ENCODE assay signal across 1 cellular context in the genomic region with DNA sequence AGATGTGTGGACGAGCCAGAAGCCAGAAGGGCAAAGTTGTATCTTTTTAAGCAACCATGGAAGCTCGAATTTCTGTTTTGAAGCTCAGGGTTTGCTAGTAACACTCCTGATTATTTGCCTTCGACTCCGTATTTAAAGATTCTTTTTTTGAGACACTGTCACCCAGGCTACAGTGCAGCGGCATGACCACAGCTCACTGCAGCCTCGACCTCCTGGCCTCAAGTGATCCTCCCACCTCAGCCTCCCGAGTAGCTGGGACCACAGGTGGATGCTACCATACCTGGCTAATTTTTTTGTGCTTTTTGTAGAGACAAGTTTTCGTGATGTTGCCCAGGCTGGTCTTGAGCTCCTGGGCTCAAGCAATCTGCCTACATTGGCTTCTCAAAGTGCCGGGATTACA.
TF ChIP-seq lines count a peak whose summit lies in the region.

No MANE protein-coding gene starts in this region.

TF ChIP-seq in GM23338, 12 proteins besides CTCF, POLR2A, EP300 and RAD21 (continued from another document):
- TF ChIP-seq, protein P1, sequence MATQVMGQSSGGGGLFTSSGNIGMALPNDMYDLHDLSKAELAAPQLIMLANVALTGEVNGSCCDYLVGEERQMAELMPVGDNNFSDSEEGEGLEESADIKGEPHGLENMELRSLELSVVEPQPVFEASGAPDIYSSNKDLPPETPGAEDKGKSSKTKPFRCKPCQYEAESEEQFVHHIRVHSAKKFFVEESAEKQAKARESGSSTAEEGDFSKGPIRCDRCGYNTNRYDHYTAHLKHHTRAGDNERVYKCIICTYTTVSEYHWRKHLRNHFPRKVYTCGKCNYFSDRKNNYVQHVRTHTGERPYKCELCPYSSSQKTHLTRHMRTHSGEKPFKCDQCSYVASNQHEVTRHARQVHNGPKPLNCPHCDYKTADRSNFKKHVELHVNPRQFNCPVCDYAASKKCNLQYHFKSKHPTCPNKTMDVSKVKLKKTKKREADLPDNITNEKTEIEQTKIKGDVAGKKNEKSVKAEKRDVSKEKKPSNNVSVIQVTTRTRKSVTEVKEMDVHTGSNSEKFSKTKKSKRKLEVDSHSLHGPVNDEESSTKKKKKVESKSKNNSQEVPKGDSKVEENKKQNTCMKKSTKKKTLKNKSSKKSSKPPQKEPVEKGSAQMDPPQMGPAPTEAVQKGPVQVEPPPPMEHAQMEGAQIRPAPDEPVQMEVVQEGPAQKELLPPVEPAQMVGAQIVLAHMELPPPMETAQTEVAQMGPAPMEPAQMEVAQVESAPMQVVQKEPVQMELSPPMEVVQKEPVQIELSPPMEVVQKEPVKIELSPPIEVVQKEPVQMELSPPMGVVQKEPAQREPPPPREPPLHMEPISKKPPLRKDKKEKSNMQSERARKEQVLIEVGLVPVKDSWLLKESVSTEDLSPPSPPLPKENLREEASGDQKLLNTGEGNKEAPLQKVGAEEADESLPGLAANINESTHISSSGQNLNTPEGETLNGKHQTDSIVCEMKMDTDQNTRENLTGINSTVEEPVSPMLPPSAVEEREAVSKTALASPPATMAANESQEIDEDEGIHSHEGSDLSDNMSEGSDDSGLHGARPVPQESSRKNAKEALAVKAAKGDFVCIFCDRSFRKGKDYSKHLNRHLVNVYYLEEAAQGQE (IDR thresholded peaks at IDR 0.05; ENCODE audit: unreplicated experiment), result no peak
- TF ChIP-seq STAT1 (IDR thresholded peaks at IDR 0.05; ENCODE audit: unreplicated experiment) (no peak), EZH2phosphoT487 (IDR thresholded peaks at IDR 0.05; ENCODE audit: unreplicated experiment) (no peak), CREB1 (CRISPR knock-in tag; IDR thresholded peaks at IDR 0.05; ENCODE audit: low read depth) (no peak), POLR2AphosphoS5 (IDR thresholded peaks at IDR 0.05; ENCODE audit: low read depth) (no peak), EZH2 (IDR thresholded peaks at IDR 0.05; ENCODE audit: low read depth, unreplicated experiment) (no peak), ZNF331 (CRISPR knock-in tag; IDR thresholded peaks at IDR 0.05; ENCODE audit: low read depth) (no peak), NANOG (IDR thresholded peaks at IDR 0.05; ENCODE audit: borderline replicate concordance) (no peak)
- TF ChIP-seq, protein P2, sequence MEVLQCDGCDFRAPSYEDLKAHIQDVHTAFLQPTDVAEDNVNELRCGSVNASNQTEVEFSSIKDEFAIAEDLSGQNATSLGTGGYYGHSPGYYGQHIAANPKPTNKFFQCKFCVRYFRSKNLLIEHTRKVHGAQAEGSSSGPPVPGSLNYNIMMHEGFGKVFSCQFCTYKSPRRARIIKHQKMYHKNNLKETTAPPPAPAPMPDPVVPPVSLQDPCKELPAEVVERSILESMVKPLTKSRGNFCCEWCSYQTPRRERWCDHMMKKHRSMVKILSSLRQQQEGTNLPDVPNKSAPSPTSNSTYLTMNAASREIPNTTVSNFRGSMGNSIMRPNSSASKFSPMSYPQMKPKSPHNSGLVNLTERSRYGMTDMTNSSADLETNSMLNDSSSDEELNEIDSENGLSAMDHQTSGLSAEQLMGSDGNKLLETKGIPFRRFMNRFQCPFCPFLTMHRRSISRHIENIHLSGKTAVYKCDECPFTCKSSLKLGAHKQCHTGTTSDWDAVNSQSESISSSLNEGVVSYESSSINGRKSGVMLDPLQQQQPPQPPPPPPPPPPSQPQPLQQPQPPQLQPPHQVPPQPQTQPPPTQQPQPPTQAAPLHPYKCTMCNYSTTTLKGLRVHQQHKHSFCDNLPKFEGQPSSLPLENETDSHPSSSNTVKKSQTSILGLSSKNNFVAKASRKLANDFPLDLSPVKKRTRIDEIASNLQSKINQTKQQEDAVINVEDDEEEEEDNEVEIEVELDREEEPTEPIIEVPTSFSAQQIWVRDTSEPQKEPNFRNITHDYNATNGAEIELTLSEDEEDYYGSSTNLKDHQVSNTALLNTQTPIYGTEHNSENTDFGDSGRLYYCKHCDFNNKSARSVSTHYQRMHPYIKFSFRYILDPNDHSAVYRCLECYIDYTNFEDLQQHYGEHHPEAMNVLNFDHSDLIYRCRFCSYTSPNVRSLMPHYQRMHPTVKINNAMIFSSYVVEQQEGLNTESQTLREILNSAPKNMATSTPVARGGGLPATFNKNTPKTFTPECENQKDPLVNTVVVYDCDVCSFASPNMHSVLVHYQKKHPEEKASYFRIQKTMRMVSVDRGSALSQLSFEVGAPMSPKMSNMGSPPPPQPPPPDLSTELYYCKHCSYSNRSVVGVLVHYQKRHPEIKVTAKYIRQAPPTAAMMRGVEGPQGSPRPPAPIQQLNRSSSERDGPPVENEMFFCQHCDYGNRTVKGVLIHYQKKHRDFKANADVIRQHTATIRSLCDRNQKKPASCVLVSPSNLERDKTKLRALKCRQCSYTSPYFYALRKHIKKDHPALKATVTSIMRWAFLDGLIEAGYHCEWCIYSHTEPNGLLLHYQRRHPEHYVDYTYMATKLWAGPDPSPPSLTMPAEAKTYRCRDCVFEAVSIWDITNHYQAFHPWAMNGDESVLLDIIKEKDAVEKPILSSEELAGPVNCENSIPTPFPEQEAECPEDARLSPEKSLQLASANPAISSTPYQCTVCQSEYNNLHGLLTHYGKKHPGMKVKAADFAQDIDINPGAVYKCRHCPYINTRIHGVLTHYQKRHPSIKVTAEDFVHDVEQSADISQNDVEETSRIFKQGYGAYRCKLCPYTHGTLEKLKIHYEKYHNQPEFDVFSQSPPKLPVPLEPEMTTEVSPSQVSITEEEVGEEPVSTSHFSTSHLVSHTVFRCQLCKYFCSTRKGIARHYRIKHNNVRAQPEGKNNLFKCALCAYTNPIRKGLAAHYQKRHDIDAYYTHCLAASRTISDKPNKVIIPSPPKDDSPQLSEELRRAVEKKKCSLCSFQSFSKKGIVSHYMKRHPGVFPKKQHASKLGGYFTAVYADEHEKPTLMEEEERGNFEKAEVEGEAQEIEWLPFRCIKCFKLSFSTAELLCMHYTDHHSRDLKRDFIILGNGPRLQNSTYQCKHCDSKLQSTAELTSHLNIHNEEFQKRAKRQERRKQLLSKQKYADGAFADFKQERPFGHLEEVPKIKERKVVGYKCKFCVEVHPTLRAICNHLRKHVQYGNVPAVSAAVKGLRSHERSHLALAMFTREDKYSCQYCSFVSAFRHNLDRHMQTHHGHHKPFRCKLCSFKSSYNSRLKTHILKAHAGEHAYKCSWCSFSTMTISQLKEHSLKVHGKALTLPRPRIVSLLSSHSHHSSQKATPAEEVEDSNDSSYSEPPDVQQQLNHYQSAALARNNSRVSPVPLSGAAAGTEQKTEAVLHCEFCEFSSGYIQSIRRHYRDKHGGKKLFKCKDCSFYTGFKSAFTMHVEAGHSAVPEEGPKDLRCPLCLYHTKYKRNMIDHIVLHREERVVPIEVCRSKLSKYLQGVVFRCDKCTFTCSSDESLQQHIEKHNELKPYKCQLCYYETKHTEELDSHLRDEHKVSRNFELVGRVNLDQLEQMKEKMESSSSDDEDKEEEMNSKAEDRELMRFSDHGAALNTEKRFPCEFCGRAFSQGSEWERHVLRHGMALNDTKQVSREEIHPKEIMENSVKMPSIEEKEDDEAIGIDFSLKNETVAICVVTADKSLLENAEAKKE (CRISPR knock-in tag; IDR thresholded peaks at IDR 0.05), result no peak
- TF ChIP-seq, protein P3, sequence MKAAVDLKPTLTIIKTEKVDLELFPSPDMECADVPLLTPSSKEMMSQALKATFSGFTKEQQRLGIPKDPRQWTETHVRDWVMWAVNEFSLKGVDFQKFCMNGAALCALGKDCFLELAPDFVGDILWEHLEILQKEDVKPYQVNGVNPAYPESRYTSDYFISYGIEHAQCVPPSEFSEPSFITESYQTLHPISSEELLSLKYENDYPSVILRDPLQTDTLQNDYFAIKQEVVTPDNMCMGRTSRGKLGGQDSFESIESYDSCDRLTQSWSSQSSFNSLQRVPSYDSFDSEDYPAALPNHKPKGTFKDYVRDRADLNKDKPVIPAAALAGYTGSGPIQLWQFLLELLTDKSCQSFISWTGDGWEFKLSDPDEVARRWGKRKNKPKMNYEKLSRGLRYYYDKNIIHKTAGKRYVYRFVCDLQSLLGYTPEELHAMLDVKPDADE (IDR thresholded peaks at IDR 0.05), result no peak
TF ChIP-seq in GM23338: peak in this region for 0.
